In the genomic region with DNA sequence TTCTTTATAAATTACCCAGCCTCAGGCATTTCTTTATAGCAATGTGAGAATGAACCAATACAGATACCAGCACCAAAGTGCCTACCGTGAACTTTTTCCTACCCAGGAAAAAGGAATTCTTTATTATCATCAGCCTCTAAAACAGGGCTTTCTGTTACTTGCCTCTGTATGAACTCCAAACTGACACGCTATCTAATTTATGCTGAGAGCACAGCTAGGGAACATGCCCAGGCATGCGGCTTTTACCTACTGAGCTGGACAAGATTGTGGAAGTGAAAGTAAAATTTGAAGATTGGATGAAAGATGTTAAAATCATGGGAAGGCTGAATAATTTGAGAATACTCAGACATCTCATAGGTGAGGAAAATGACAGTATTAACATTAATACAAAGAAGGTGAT, we compare ENCODE assay signal across 11 cellular contexts.
A peak's percentile ranks its signal among the peaks of the same experiment; 100 is the strongest.
DNase-seq lines count a peak whose midpoint lies in the region; ATAC-seq and TF ChIP-seq lines count a peak whose summit lies in the region.
"Had no signal": no experiment of that assay in that cellular context is flagged by ENCODE, and none has a peak within 500 bp of the region (broad histone marks: within the 10 kb centered on the region; RNA-seq: fewer than 3 reads in every experiment).

No MANE protein-coding gene starts in this region.

- peaks cover 16% of the 10 kb centered on the region for H3K27me3 ChIP-seq in HUES6 (ENCODE audit: control insufficient read depth, insufficient read depth, low read length)
- no peaks in the 10 kb centered on the region for H3K27me3 ChIP-seq in WERI-Rb-1 (ENCODE audit: insufficient read depth, low read depth, severe bottlenecking)

- ATAC-seq in GM21423 (IDR thresholded peaks at IDR 0.05; ENCODE audit: unreplicated experiment) (no peak), HG03159 (IDR thresholded peaks at IDR 0.05; ENCODE audit: unreplicated experiment) (no peak)
- ATAC-seq: natural killer cell, Panc1 had no signal

- H3K4me3 ChIP-seq in HUES6 (ENCODE audit: low read depth, low read length), result no peak overlapping the region
- H3K4me3 ChIP-seq in WERI-Rb-1 (ENCODE audit: low read depth, low read length), result no peak overlapping the region

- DNase-seq in CD1c-positive myeloid dendritic cell (ENCODE audit: extremely low spot score) (peak; percentile 24), WERI-Rb-1 (peak; percentile 32), iris pigment epithelial cell (ENCODE audit: low read depth) (peak; percentile 71), iPS-NIHi11 (ENCODE audit: low spot score) (no peak)
- no peak for DNase-seq in central memory CD4-positive, alpha-beta T cell
- DNase-seq: activated CD8-positive, alpha-beta memory T cell treated with anti-CD3 and anti-CD28 coated beads, Interleukin-2, amount 50 U/mL, for 48 hours; natural killer cell had no signal

- no peak overlapping the region for H3K9ac ChIP-seq in HUES6 (ENCODE audit: low read length)

- no peak for TF ChIP-seq CTCF in WERI-Rb-1 (IDR thresholded peaks at IDR 0.05; ENCODE audit: low read depth, low read length)

- H3K4me1 ChIP-seq in HUES6 (ENCODE audit: control insufficient read depth, insufficient read depth, low read length), result 0 out of 2 replicates have a peak, but pooled peaks cover 4% of the 10 kb centered on the region

- H3K36me3 ChIP-seq in HUES6 (ENCODE audit: control insufficient read depth, insufficient read depth, low read length) (no peaks in the 10 kb centered on the region), WERI-Rb-1 (no peaks in the 10 kb centered on the region)

- peaks cover 13% of the 10 kb centered on the region for H3K9me3 ChIP-seq in HUES6 (ENCODE audit: control insufficient read depth, insufficient read depth, low read depth, low read length)
- peaks cover 17% of the 10 kb centered on the region for H3K9me3 ChIP-seq in WERI-Rb-1 (ENCODE audit: severe bottlenecking)

- 0 out of 2 replicates have a peak overlapping the region, but pooled peaks have one; percentile 16 for H3K27ac ChIP-seq in HUES6 (ENCODE audit: low read depth, low read length)
- peak overlapping the region; percentile 65 for H3K27ac ChIP-seq in WERI-Rb-1

Comparison
In these comparisons a context has a peak if more than half of its experiments do, and no peak if none do; other contexts are left out.
1. DNase-seq: peak in CD1c-positive myeloid dendritic cell (single experiment), WERI-Rb-1 (single experiment) and iris pigment epithelial cell (single experiment); none in iPS-NIHi11 (single experiment) and central memory CD4-positive, alpha-beta T cell (single experiment).